8 cellular contexts compared by ENCODE assay signal in the genomic region with DNA sequence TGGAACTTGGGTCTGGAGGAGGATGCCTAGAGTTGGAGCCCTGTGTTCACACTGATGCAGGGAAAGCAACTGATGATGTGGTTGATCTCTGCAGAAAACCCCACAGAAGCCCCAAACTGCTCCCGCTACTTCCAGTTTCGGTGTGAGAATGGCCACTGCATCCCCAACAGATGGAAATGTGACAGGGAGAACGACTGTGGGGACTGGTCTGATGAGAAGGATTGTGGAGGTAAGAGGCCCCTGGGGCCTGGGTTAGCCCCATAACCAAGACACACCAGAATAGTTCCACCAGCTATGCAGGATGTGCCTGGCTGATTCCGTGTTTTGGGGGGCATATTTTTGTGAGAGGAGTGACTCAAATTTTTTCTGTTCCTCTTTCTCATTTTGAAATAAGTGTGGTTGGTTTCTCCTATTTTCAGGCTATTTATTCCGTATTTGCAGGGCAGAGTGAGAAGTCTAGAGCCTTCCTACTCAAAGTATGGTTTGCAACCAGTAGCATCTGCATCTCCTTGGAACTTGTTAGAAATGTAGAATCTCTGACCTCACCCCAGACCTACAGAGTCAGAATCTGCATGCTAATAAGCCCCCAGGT.
A peak's percentile ranks its signal among the peaks of the same experiment; 100 is the strongest.
DNase-seq lines count a peak whose midpoint lies in the region; ATAC-seq and TF ChIP-seq lines count a peak whose summit lies in the region.

No MANE protein-coding gene starts in this region.

- H3K9me3 Mint-ChIP-seq in CD8-positive, alpha-beta T cell: no peaks in the 10 kb centered on the region
- no peaks in the 10 kb centered on the region for H3K9me3 Mint-ChIP-seq in activated T-helper 17 cell treated with anti-CD3 and anti-CD28 coated beads, Interleukin-2, amount 50 U/mL, for 72 hours
- no peaks in the 10 kb centered on the region for H3K9me3 Mint-ChIP-seq in glutamatergic neuron (ENCODE audit: unreplicated experiment)

- no peaks in the 10 kb centered on the region for H3K27me3 ChIP-seq in CD8-positive, alpha-beta T cell (ENCODE audit: insufficient read depth, low read length)

- peaks cover 80% of the 10 kb centered on the region for H3K36me3 ChIP-seq in CD8-positive, alpha-beta T cell (ENCODE audit: insufficient read depth, low read length)

- no peak for TF ChIP-seq CTCF in CD8-positive, alpha-beta T cell (IDR thresholded peaks at IDR 0.05)
- no peak for TF ChIP-seq CTCF in glutamatergic neuron (IDR thresholded peaks at IDR 0.05; ENCODE audit: partially characterized antibody, unreplicated experiment)

- intact Hi-C loops in CD8-positive, alpha-beta T cell (cut with DNase I, micrococcal nuclease): loop anchor here (2.0 to 10.0 kb wide), 3 partner anchors 137 to 1085 kb away; partner anchors contain the start of genes SORL1 (in 1 of the 2) and SORL1-AS1 (in 1 of the 2)

- CTCF ChIA-PET in CD8-positive, alpha-beta T cell (lab: Charles Lee): interaction anchor here (0.6 to 3.4 kb wide), 10 partner anchors 8 to 340 kb away, joined by 3 to 22 read pairs (median 4); no protein-coding TSS in a partner anchor

- no peak overlapping the region for H3K27ac ChIP-seq in CD8-positive, alpha-beta T cell (ENCODE audit: low read depth, low read length)

- no peaks in the 10 kb centered on the region for H3K27me3 Mint-ChIP-seq in CD8-positive, alpha-beta T cell (ENCODE audit: low read depth)
- H3K27me3 Mint-ChIP-seq in activated T-helper 17 cell treated with anti-CD3 and anti-CD28 coated beads, Interleukin-2, amount 50 U/mL, for 72 hours: no peaks in the 10 kb centered on the region
- no peaks in the 10 kb centered on the region for H3K27me3 Mint-ChIP-seq in glutamatergic neuron (ENCODE audit: unreplicated experiment)

- POLR2A ChIA-PET in CD8-positive, alpha-beta T cell (lab: Charles Lee): interaction anchor here (1.9 kb wide), 1 partner anchor 18 kb away, joined by 7 read pairs; no protein-coding TSS in a partner anchor

- no peaks in the 10 kb centered on the region for H3K9me3 ChIP-seq in CD8-positive, alpha-beta T cell (ENCODE audit: low read length)

- peaks cover 5% of the 10 kb centered on the region for H3K4me1 Mint-ChIP-seq in CD8-positive, alpha-beta T cell (ENCODE audit: low read depth)
- H3K4me1 Mint-ChIP-seq in activated T-helper 17 cell treated with anti-CD3 and anti-CD28 coated beads, Interleukin-2, amount 50 U/mL, for 72 hours: peaks cover 13% of the 10 kb centered on the region
- H3K4me1 Mint-ChIP-seq in glutamatergic neuron (ENCODE audit: low read depth, unreplicated experiment): no peaks in the 10 kb centered on the region

- H3K4me3 ChIP-seq in CD8-positive, alpha-beta T cell (ENCODE audit: low read depth, low read length): no peak overlapping the region

- no peaks in the 10 kb centered on the region for H3K4me1 ChIP-seq in CD8-positive, alpha-beta T cell (ENCODE audit: insufficient read depth, low read length)

- peak overlapping the region; percentile 82 for H3K27ac Mint-ChIP-seq in CD8-positive, alpha-beta T cell
- peak overlapping the region; percentile 79 for H3K27ac Mint-ChIP-seq in activated T-helper 17 cell treated with anti-CD3 and anti-CD28 coated beads, Interleukin-2, amount 50 U/mL, for 72 hours
- H3K27ac Mint-ChIP-seq in glutamatergic neuron (ENCODE audit: unreplicated experiment): no peak overlapping the region

- no peak overlapping the region for H3K4me3 Mint-ChIP-seq in CD8-positive, alpha-beta T cell
- H3K4me3 Mint-ChIP-seq in activated T-helper 17 cell treated with anti-CD3 and anti-CD28 coated beads, Interleukin-2, amount 50 U/mL, for 72 hours: peak overlapping the region; percentile 30
- H3K4me3 Mint-ChIP-seq in glutamatergic neuron (ENCODE audit: unreplicated experiment): no peak overlapping the region

- no peak for ATAC-seq in CD8-positive, alpha-beta T cell
- ATAC-seq in GM19372 (IDR thresholded peaks at IDR 0.05; ENCODE audit: low read depth, unreplicated experiment) (peak; percentile 77), HG03175 (IDR thresholded peaks at IDR 0.05; ENCODE audit: unreplicated experiment) (peak; percentile 74), SK-N-SH treated with all-trans-retinoic acid at 6 μM for 48 hours (no peak)
- ATAC-seq in activated T-helper 17 cell treated with anti-CD3 and anti-CD28 coated beads, Interleukin-2, amount 50 U/mL, for 72 hours (replicated peaks): peak; percentile 85

- no peak for DNase-seq in CD8-positive, alpha-beta T cell
- no peak for DNase-seq in glutamatergic neuron
- DNase-seq in activated CD4-positive, CD25-positive, alpha-beta regulatory T cell treated with anti-CD3 and anti-CD28 coated beads, Interleukin-2, amount 50 U/mL, for 72 hours: no peak
- DNase-seq in GM03348 (ENCODE audit: low spot score): no peak

- peaks cover 95% of the 10 kb centered on the region for H3K36me3 Mint-ChIP-seq in CD8-positive, alpha-beta T cell
- H3K36me3 Mint-ChIP-seq in activated T-helper 17 cell treated with anti-CD3 and anti-CD28 coated beads, Interleukin-2, amount 50 U/mL, for 72 hours (ENCODE audit: low read depth): peaks cover 98% of the 10 kb centered on the region
- no peaks in the 10 kb centered on the region for H3K36me3 Mint-ChIP-seq in glutamatergic neuron (ENCODE audit: unreplicated experiment)

TF ChIP-seq in SK-N-SH treated with all-trans-retinoic acid at 6 μM for 48 hours, 23 proteins besides CTCF, POLR2A, EP300 and RAD21 (continues in another document):
- TF ChIP-seq CSDC2 (CRISPR knock-in tag; IDR thresholded peaks at IDR 0.05): no peak
- no peak for TF ChIP-seq ZNF8 (CRISPR knock-in tag; IDR thresholded peaks at IDR 0.05)
- TF ChIP-seq, protein P1, sequence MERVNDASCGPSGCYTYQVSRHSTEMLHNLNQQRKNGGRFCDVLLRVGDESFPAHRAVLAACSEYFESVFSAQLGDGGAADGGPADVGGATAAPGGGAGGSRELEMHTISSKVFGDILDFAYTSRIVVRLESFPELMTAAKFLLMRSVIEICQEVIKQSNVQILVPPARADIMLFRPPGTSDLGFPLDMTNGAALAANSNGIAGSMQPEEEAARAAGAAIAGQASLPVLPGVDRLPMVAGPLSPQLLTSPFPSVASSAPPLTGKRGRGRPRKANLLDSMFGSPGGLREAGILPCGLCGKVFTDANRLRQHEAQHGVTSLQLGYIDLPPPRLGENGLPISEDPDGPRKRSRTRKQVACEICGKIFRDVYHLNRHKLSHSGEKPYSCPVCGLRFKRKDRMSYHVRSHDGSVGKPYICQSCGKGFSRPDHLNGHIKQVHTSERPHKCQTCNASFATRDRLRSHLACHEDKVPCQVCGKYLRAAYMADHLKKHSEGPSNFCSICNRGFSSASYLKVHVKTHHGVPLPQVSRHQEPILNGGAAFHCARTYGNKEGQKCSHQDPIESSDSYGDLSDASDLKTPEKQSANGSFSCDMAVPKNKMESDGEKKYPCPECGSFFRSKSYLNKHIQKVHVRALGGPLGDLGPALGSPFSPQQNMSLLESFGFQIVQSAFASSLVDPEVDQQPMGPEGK (CRISPR knock-in tag; IDR thresholded peaks at IDR 0.05; ENCODE audit: borderline replicate concordance): no peak
- no peak for TF ChIP-seq TOX (CRISPR knock-in tag; IDR thresholded peaks at IDR 0.05; ENCODE audit: borderline replicate concordance)
- no peak for TF ChIP-seq ARNTL (CRISPR knock-in tag; IDR thresholded peaks at IDR 0.05; ENCODE audit: borderline replicate concordance, low read depth)
- no peak for TF ChIP-seq ZC3H10 (CRISPR knock-in tag; IDR thresholded peaks at IDR 0.05)
- no peak for TF ChIP-seq POU6F1 (CRISPR knock-in tag; IDR thresholded peaks at IDR 0.05; ENCODE audit: borderline replicate concordance, low read depth)
- no peak for TF ChIP-seq PPARA (CRISPR knock-in tag; IDR thresholded peaks at IDR 0.05; ENCODE audit: borderline replicate concordance)
- TF ChIP-seq CREB5 (CRISPR knock-in tag; IDR thresholded peaks at IDR 0.05; ENCODE audit: low read depth): no peak
- no peak for TF ChIP-seq ZFP30 (CRISPR knock-in tag; IDR thresholded peaks at IDR 0.05)
- no peak for TF ChIP-seq ZNF565 (CRISPR knock-in tag; conservative IDR thresholded peaks at IDR 0.05; ENCODE audit: low read depth)
- TF ChIP-seq RARB (CRISPR knock-in tag; IDR thresholded peaks at IDR 0.05): no peak
- no peak for TF ChIP-seq SNAI2 (CRISPR knock-in tag; IDR thresholded peaks at IDR 0.05)
- no peak for TF ChIP-seq ESRRG (CRISPR knock-in tag; IDR thresholded peaks at IDR 0.05)
- TF ChIP-seq GLIS3 (CRISPR knock-in tag; IDR thresholded peaks at IDR 0.05): no peak

Comparison
In these comparisons a context has a peak if more than half of its experiments do, and no peak if none do; other contexts are left out.
1. ATAC-seq: peak in GM19372 (single experiment), HG03175 (single experiment) and activated T-helper 17 cell treated with anti-CD3 and anti-CD28 coated beads, Interleukin-2, amount 50 U/mL, for 72 hours (single experiment); none in CD8-positive, alpha-beta T cell (single experiment) and SK-N-SH treated with all-trans-retinoic acid at 6 μM for 48 hours (single experiment).